ENCODE assay signal across 1 cellular context in genomic region chr10:125095776-125096175, GRCh38.
TF ChIP-seq lines count a peak whose summit lies in the region.

No MANE protein-coding gene starts in this region.

TF ChIP-seq in GM23338, 12 proteins besides CTCF, POLR2A, EP300 and RAD21 (continued from another document):
- no peak for TF ChIP-seq ZNF462 (CRISPR knock-in tag; IDR thresholded peaks at IDR 0.05)
